Comparison of ENCODE assay signal across 22 cellular contexts in the genomic region with DNA sequence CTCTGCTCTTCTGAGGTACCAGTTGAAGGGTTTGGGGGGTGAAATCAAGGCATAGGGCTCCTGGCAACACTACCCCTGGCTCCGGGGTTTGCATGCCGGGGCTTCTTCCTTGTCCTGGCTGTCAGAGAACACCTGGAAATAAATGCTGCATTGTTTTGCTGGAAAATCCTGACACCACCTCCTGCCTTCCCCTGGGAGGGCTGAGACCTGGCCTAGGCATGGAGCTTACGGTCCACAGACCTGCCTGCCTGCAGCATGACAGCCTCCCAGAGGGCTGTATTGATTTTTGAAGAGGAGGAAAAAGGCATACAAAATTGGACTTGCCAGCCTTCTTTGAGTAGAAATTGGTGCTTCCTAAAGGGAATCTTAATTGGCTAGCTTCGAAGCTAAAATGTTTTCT.
DNase-seq lines count a peak whose midpoint lies in the region; ATAC-seq and TF ChIP-seq lines count a peak whose summit lies in the region.
"Had no signal": no experiment of that assay in that cellular context is flagged by ENCODE, and none has a peak within 500 bp of the region (broad histone marks: within the 10 kb centered on the region; RNA-seq: fewer than 3 reads in every experiment).

No MANE protein-coding gene starts in this region.

- H3K9me3 ChIP-seq in right atrium auricular region (no peaks in the 10 kb centered on the region), ascending aorta (no peaks in the 10 kb centered on the region), right lobe of liver (no peaks in the 10 kb centered on the region), tibial artery (no peaks in the 10 kb centered on the region)
- H3K9me3 ChIP-seq: BLaER1 had no signal

- TF ChIP-seq CTCF in right atrium auricular region (IDR thresholded peaks at IDR 0.05) (no peak), ascending aorta (IDR thresholded peaks at IDR 0.05) (no peak), right lobe of liver (IDR thresholded peaks at IDR 0.05) (no peak), tibial artery (IDR thresholded peaks at IDR 0.05) (no peak)

- TF ChIP-seq POLR2A in right lobe of liver (IDR thresholded peaks at IDR 0.05) = no peak

- ATAC-seq in Right ventricle myocardium superior (ENCODE audit: poor library complexity) (peak; percentile 6), right lobe of liver (peak; percentile 82 to 95 (median 84)), HG02571 (IDR thresholded peaks at IDR 0.05; ENCODE audit: unreplicated experiment) (no peak), HG03342 (IDR thresholded peaks at IDR 0.05; ENCODE audit: unreplicated experiment) (no peak)

- peaks cover 0 to 32% of the 10 kb centered on the region in 2 donors for H3K4me1 ChIP-seq in right atrium auricular region
- peaks cover 5 to 22% of the 10 kb centered on the region in 2 donors for H3K4me1 ChIP-seq in ascending aorta
- H3K4me1 ChIP-seq in right lobe of liver = peaks cover 0 to 15% (median 6%) of the 10 kb centered on the region in 4 donors
- H3K4me1 ChIP-seq in tibial artery = peaks cover 0 to 60% (median 46%) of the 10 kb centered on the region in 4 donors
- H3K4me1 ChIP-seq: BLaER1 had no signal

- H3K27me3 ChIP-seq in right atrium auricular region = no peaks in the 10 kb centered on the region
- no peaks in the 10 kb centered on the region for H3K27me3 ChIP-seq in ascending aorta
- no peaks in the 10 kb centered on the region for H3K27me3 ChIP-seq in right lobe of liver
- H3K27me3 ChIP-seq in tibial artery = no peaks in the 10 kb centered on the region
- H3K27me3 ChIP-seq: BLaER1 had no signal

- 57% methylated on average over 3 of the region's 4 CpGs for WGBS in right lobe of liver (ENCODE audit: insufficient coverage, low coverage, low lambda C conversion rate, missing lambda C conversion rate)

- H3K27ac ChIP-seq in right atrium auricular region (no peak overlapping the region), ascending aorta (peak overlapping the region; percentile 13 to 47), right lobe of liver (no peak overlapping the region), tibial artery (peak overlapping the region; percentile 17 to 51)
- H3K27ac ChIP-seq: BLaER1, GM23248, KMS-11, PC-9 had no signal

- H3K4me3 ChIP-seq in right atrium auricular region = no peak overlapping the region
- H3K4me3 ChIP-seq in ascending aorta = no peak overlapping the region
- H3K4me3 ChIP-seq in right lobe of liver = no peak overlapping the region
- H3K4me3 ChIP-seq in tibial artery = no peak overlapping the region
- H3K4me3 ChIP-seq: BLaER1, GM23248, PC-9 had no signal

- H3K36me3 ChIP-seq in right atrium auricular region (no peaks in the 10 kb centered on the region), ascending aorta (no peaks in the 10 kb centered on the region), right lobe of liver (no peaks in the 10 kb centered on the region), tibial artery (no peaks in the 10 kb centered on the region)

- intact Hi-C loops in Right ventricle myocardium superior (cut with DNase I) = no loop called here
- intact Hi-C loops in ascending aorta (cut with DNase I) = no loop called here
- intact Hi-C loops in right lobe of liver (cut with DNase I) = no loop called here
- intact Hi-C loops in tibial artery (cut with DNase I; ENCODE audit: low total_unique reads) = no loop called here

- no peak for DNase-seq in Right ventricle myocardium superior
- no peak for DNase-seq in right atrium auricular region (ENCODE audit: low spot score)
- no peak for DNase-seq in ascending aorta (ENCODE audit: low spot score in 2 of 2)
- DNase-seq in right lobe of liver = no peak
- no peak for DNase-seq in tibial artery
- no peak for DNase-seq in activated CD4-positive, alpha-beta T cell treated with anti-CD3 and anti-CD28 coated beads for 48 hours
- DNase-seq: CD4-positive, CD25-positive, alpha-beta regulatory T cell; DMS53; H9; NCI-H1048; NCI-H1417 treated with DMSO at 0.1 percent for 48 hours; NCI-H1694 treated with DMSO at 0.1 percent for 48 hours; NCI-H2081; NCI-H524; NCI-H82; NK-92 treated with Interleukin-12 subunit alpha and Interleukin-12 subunit beta, amount 100 ng/mL, for 24 hours; PC-9 had no signal

Comparison
In these comparisons a context has a peak if more than half of its experiments do, and no peak if none do; other contexts are left out.
1. ATAC-seq: peak in Right ventricle myocardium superior (single experiment) and right lobe of liver (4 of 4); none in HG02571 (single experiment) and HG03342 (single experiment).
2. H3K27ac ChIP-seq: peak in ascending aorta (2 of 2) and tibial artery (2 of 2); none in right atrium auricular region (0 of 2) and right lobe of liver (0 of 3).